Comparison of ENCODE assay signal across 38 cellular contexts in the genomic region with DNA sequence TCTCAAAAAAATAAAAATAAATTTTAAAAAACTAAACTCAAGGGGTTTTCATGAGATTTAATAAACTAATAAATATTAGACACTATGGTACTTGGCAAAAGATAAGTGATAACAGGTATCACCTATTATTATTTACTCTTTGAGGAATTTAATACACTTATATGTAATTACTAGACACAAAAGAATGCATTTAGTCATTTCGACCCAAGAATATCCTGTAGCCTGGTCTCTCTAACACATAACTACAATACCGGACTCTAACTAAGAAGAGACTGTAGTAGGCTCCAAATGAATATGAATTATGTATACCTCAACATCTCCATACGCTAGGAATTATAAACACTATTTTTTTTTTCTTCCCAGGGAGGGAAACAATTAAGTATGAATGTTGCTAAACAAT.
"Had no signal": no experiment of that assay in that cellular context is flagged by ENCODE, and none has a peak within 500 bp of the region (broad histone marks: within the 10 kb centered on the region; RNA-seq: fewer than 3 reads in every experiment).

No MANE protein-coding gene starts in this region.

- ATAC-seq: activated CD8-positive, alpha-beta memory T cell treated with anti-CD3 and anti-CD28 coated beads, Interleukin-2, amount 10 ng/mL, durations not matched to agents 7 days and 5 days; activated T-cell treated with anti-CD3 and anti-CD28 coated beads, Interleukin-2, amount 50 U/mL, for 72 hours; activated T-helper 17 cell treated with anti-CD3 and anti-CD28 coated beads, Interleukin-2, amount 50 U/mL, for 72 hours; body of pancreas; Right ventricle myocardium inferior; SK-N-SH treated with all-trans-retinoic acid at 6 μM for 48 hours had no signal

- H3K27me3 ChIP-seq: ascending aorta, body of pancreas, breast epithelium, MG63, Peyer's patch had no signal

- H3K4me3 ChIP-seq: ascending aorta, body of pancreas, breast epithelium, MG63, Peyer's patch had no signal

- H3K36me3 ChIP-seq: ascending aorta, breast epithelium, MG63, Peyer's patch, WERI-Rb-1 had no signal

- H3K27ac ChIP-seq: ascending aorta, body of pancreas, breast epithelium, Peyer's patch, WERI-Rb-1 had no signal

- H3K4me1 ChIP-seq: ascending aorta, breast epithelium, Peyer's patch had no signal

- DNase-seq: activated CD4-positive, alpha-beta memory T cell treated with anti-CD3 and anti-CD28 coated beads, Interleukin-2, amount 10 ng/mL, durations not matched to agents 7 days and 5 days; activated CD4-positive, alpha-beta T cell treated with anti-CD3 and anti-CD28 coated beads for 1 hour; activated CD4-positive, alpha-beta T cell treated with anti-CD3 and anti-CD28 coated beads for 48 hours; activated CD4-positive, CD25-positive, alpha-beta regulatory T cell; activated CD8-positive, alpha-beta memory T cell treated with anti-CD3 and anti-CD28 coated beads for 24 hours; activated CD8-positive, alpha-beta memory T cell treated with anti-CD3 and anti-CD28 coated beads, Interleukin-2, amount 10 ng/mL, durations not matched to agents 7 days and 5 days; activated effector memory CD4-positive, alpha-beta T cell treated with anti-CD3 and anti-CD28 coated beads, Interleukin-2, amount 50 U/mL, for 16 hours; activated naive CD4-positive, alpha-beta T cell; activated naive CD4-positive, alpha-beta T cell treated with anti-CD3 and anti-CD28 coated beads, Interleukin-2, amount 50 U/mL, for 16 hours; activated naive CD8-positive, alpha-beta T cell treated with anti-CD3 and anti-CD28 coated beads for 36 hours; activated T-cell treated with anti-CD3 and anti-CD28 coated beads, Interleukin-2, amount 50 U/mL, for 1 hour; activated T-cell treated with anti-CD3 and anti-CD28 coated beads, Interleukin-2, amount 50 U/mL, for 72 hours; amniotic stem cell; body of pancreas; caudate nucleus; Karpas-422; KBM-7; MG63; MV-4-11; NCI-H1092; NCI-H1436 treated with DMSO at 0.1 percent for 48 hours; NCI-H1694 treated with DMSO at 0.1 percent for 48 hours; NCI-H2029; NCI-H345; NCI-H524 treated with DMSO at 0.1 percent for 48 hours; Peyer's patch; RPMI8226; SIG-M5; SW 1271; T-helper 1 cell; T-helper 2 cell; T-helper 9 cell; WERI-Rb-1 had no signal
